In genomic region chr1:36323636-36324321, GRCh38 we compare ENCODE assay signal across 8 cellular contexts. TPM values are rescaled to one million over a fixed set of nuclear protein-coding genes. Genes with fewer than 3 reads are reported as not detected.
DNase-seq lines count a peak whose midpoint lies in the region; ATAC-seq, FAIRE-seq and TF ChIP-seq lines count a peak whose summit lies in the region.

TSS of gene EVA1B (minus strand) at chr1:36323645. CDS start at chr1:36323037, 608 bp downstream.

- H3K9me3 ChIP-seq in Karpas-422 (ENCODE audit: low read length) (no peaks in the 10 kb centered on the region), H1 (ENCODE audit: insufficient read depth in 2 of 2, low read depth in 1 of 2, low read length in 1 of 2) (no peaks in the 10 kb centered on the region)

- DNase-seq in SIG-M5 treated with dmso at 0.1 percent for 504 hours (lab: John Stamatoyannopoulos, UW; ENCODE audit: unreplicated experiment), result peak; percentile 44
- no peak for DNase-seq in SIG-M5 (lab: John Stamatoyannopoulos, UW)
- no peak for DNase-seq in Karpas-422
- peak in 1 of 2 experiments; percentile 79 for DNase-seq in H1 (ENCODE audit: low read depth in 1 of 2, low spot score in 2 of 2)
- DNase-seq in lung microvascular endothelial cell (ENCODE audit: low read depth in 2 of 2), result peak; percentile 87 to 89
- peak; percentile 62 for DNase-seq in stromal cell of bone marrow (ENCODE audit: low read depth)

- no peaks in the 10 kb centered on the region for H3K36me3 ChIP-seq in Karpas-422 (ENCODE audit: insufficient read depth, low read length)
- H3K36me3 ChIP-seq in H1 (ENCODE audit: control insufficient read depth in 2 of 4, insufficient read depth in 4 of 4, low read length in 3 of 4), result no peaks in the 10 kb centered on the region

- CTCF ChIA-PET in H1 (lab: Charles Lee; ENCODE audit: partially characterized antibody), result interaction anchor here (0.7 to 2.8 kb wide), 8 partner anchors 10 to 224 kb away, joined by 3 to 20 read pairs (median 4); partner anchors contain the start of gene SH3D21

- H3K18ac ChIP-seq in H1 (ENCODE audit: extremely low read depth, low read length), result peak within 1 kb of the TSS; percentile 32

- H3K79me2 ChIP-seq in Karpas-422 (ENCODE audit: low read length) (no peaks in the 10 kb centered on the region), H1 (ENCODE audit: control insufficient read depth in 1 of 2, insufficient read depth in 2 of 2, low read length in 2 of 2) (no peaks in the 10 kb centered on the region)

- H3K9me2 ChIP-seq in Karpas-422 (replicated peaks; ENCODE audit: insufficient read depth, low read length), result no peaks in the 10 kb centered on the region

- H2BK5ac ChIP-seq in H1 (ENCODE audit: low read depth, low read length), result no peak within 1 kb of the TSS

- no peak; a peak in 1 of 3 replicates for TF ChIP-seq POLR2A in H1 (IDR thresholded peaks at IDR 0.05; ENCODE audit: control extremely low read depth in 1 of 2, low read depth in 2 of 2, low read length in 2 of 2)

- no peaks in the 10 kb centered on the region for H3K27me3 ChIP-seq in Karpas-422 (ENCODE audit: low read length)
- H3K27me3 ChIP-seq in H1 (replicated peaks in 1 of 4; ENCODE audit: control insufficient read depth in 3 of 4, extremely low read depth in 1 of 4, insufficient read depth in 3 of 4, low read length in 3 of 4), result peaks cover 0 to 39% (median 20%) of the 10 kb centered on the region in 4 experiments; a peak in 5 of 7 replicates

- no peak within 1 kb of the TSS for H4K91ac ChIP-seq in H1 (replicated peaks; ENCODE audit: insufficient read length, low read length)

- H3K9ac ChIP-seq in Karpas-422 (ENCODE audit: low read length) (peak within 1 kb of the TSS; percentile 59), H1 (replicated peaks in 1 of 4; ENCODE audit: extremely low read depth in 1 of 4, low read depth in 3 of 4, low read length in 3 of 4) (peak within 1 kb of the TSS in 3 of 4 experiments; percentile 1 to 71 (median 10); a peak in 4 of 7 replicates)

- no peak for TF ChIP-seq RAD21 in H1 (IDR thresholded peaks at IDR 0.05 in 1 of 2, conservative IDR thresholded peaks at IDR 0.05 in 1 of 2; ENCODE audit: low read depth in 2 of 2, low read length in 2 of 2)

- no peaks in the 10 kb centered on the region for H4K20me1 ChIP-seq in Karpas-422 (ENCODE audit: insufficient read depth, low read depth, low read length)
- H4K20me1 ChIP-seq in H1 (replicated peaks in 1 of 2; ENCODE audit: control insufficient read depth in 1 of 2, insufficient read depth in 2 of 2, low read length in 2 of 2), result no peaks in the 10 kb centered on the region

- peaks cover 30% of the 10 kb centered on the region for H3K23me2 ChIP-seq in H1 (ENCODE audit: low read depth, low read length)

- no peak within 1 kb of the TSS for H2AFZ ChIP-seq in Karpas-422 (ENCODE audit: low read length)
- no peak within 1 kb of the TSS for H2AFZ ChIP-seq in H1 (ENCODE audit: low read length)

- H3K27ac ChIP-seq in Karpas-422 (ENCODE audit: low read length) (no peak within 1 kb of the TSS), H1 (ENCODE audit: low read depth, low read length) (no peak within 1 kb of the TSS)

- H3K14ac ChIP-seq in H1 (ENCODE audit: insufficient read length), result no peak within 1 kb of the TSS

- H3K4me1 ChIP-seq in Karpas-422 (ENCODE audit: low read length) (peaks cover 24% of the 10 kb centered on the region), H1 (replicated peaks in 1 of 4; ENCODE audit: control insufficient read depth in 3 of 4, insufficient read depth in 4 of 4, low read length in 3 of 4) (peaks cover 0 to 28% (median 16%) of the 10 kb centered on the region in 4 experiments; a peak in 6 of 7 replicates)

- H2BK15ac ChIP-seq in H1 (ENCODE audit: low read length), result no peak within 1 kb of the TSS

- H2AK5ac ChIP-seq in H1 (ENCODE audit: low read depth, low read length), result peak within 1 kb of the TSS; percentile 65; the same call in 1 of the 2 replicates

- H3K4me2 ChIP-seq in Karpas-422 (ENCODE audit: low read depth, low read length, poor library complexity, severe bottlenecking), result peak within 1 kb of the TSS; percentile 74
- H3K4me2 ChIP-seq in H1 (ENCODE audit: insufficient read depth in 1 of 2, low read depth in 2 of 2, low read length in 2 of 2), result peak within 1 kb of the TSS; percentile 79 to 89

- ATAC-seq in GM19035 (IDR thresholded peaks at IDR 0.05; ENCODE audit: unreplicated experiment), result no peak

- no peak for TF ChIP-seq EP300 in H1 (IDR thresholded peaks at IDR 0.05; ENCODE audit: borderline replicate concordance in 1 of 2, low read depth in 2 of 2, low read length in 2 of 2)

- no peak within 1 kb of the TSS for H3K4ac ChIP-seq in H1 (replicated peaks; ENCODE audit: insufficient read length, low read depth, low read length)

- peak within 1 kb of the TSS; percentile 13 for H2BK120ac ChIP-seq in H1 (replicated peaks; ENCODE audit: low read depth, low read length)

- no peaks in the 10 kb centered on the region; the same call in 1 of the 2 replicates for H3K79me1 ChIP-seq in H1 (ENCODE audit: low read depth, low read length)

- H3K4me3 ChIP-seq in Karpas-422 (ENCODE audit: low read length), result peak within 1 kb of the TSS; percentile 63; the same call in 1 of the 2 replicates
- peak within 1 kb of the TSS; percentile 84 for H3K4me3 ChIP-seq in WI38 (ENCODE audit: low read depth, low read length)
- peak within 1 kb of the TSS; percentile 27 to 67 (median 49) for H3K4me3 ChIP-seq in H1 (ENCODE audit: extremely low read depth in 1 of 4, insufficient read depth in 2 of 4, low read depth in 3 of 4, low read length in 4 of 4)

- no peak within 1 kb of the TSS for H2BK20ac ChIP-seq in H1 (ENCODE audit: low read length)

- POLR2A ChIA-PET in H1 (lab: Charles Lee; ENCODE audit: partially characterized antibody), result interaction anchor here (0.6 to 9.3 kb wide), 21 partner anchors 8 to 236 kb away, joined by 3 to 130 read pairs (median 4); partner anchors contain the start of genes LSM10, SH3D21, STK40 and TRAPPC3

- H3K23ac ChIP-seq in H1 (ENCODE audit: insufficient read length), result no peak within 1 kb of the TSS

- no peak within 1 kb of the TSS for H4K5ac ChIP-seq in H1 (ENCODE audit: insufficient read length, low read depth, low read length)

- no peak within 1 kb of the TSS for H3K56ac ChIP-seq in H1 (replicated peaks; ENCODE audit: insufficient read length, low read depth, low read length)

- peak within 1 kb of the TSS; percentile 52; the same call in 1 of the 2 replicates for H4K8ac ChIP-seq in H1 (ENCODE audit: extremely low read depth, insufficient read depth, low read length)

- TF ChIP-seq CTCF in WI38 (IDR thresholded peaks at IDR 0.05; ENCODE audit: low read depth, low read length) (no peak), H1 (IDR thresholded peaks at IDR 0.05; ENCODE audit: control extremely low read depth in 1 of 3, insufficient read depth in 1 of 3, low read depth in 1 of 3, low read length in 3 of 3) (no peak)

- WGBS in H1 (ENCODE audit: extremely low coverage in 1 of 2, insufficient coverage in 1 of 2, insufficient read length in 1 of 2, insufficient replicate concordance in 2 of 2, low coverage in 1 of 2, low lambda C conversion rate in 2 of 2, missing lambda C conversion rate in 1 of 2), 2 experiments, result 4% methylated on average over 10 of the region's 35 CpGs; no CpG with 5 or more reads in 1 of the 2 experiments

- H2BK12ac ChIP-seq in H1 (ENCODE audit: low read depth, low read length), result peak within 1 kb of the TSS; percentile 3; the same call in 1 of the 2 replicates

- FAIRE-seq in H1 (lab: Jason Lieb, UNC), result no peak

TF ChIP-seq in H1, 55 proteins besides CTCF, POLR2A, EP300 and RAD21:
- TF ChIP-seq ZNF274 (IDR thresholded peaks at IDR 0.05; ENCODE audit: borderline replicate concordance, extremely low read depth, low read length), result no peak
- TF ChIP-seq JUND (IDR thresholded peaks at IDR 0.05; ENCODE audit: low read length), result no peak
- peak in 1 of 2 experiments; percentile 45; a peak in 1 of 4 replicates for TF ChIP-seq HDAC2 (IDR thresholded peaks at IDR 0.05; ENCODE audit: borderline replicate concordance in 1 of 2, low read depth in 2 of 2, low read length in 2 of 2)
- peak; percentile 18 for TF ChIP-seq EZH2 (IDR thresholded peaks at IDR 0.05; ENCODE audit: low read depth, low read length, severe bottlenecking)
- TF ChIP-seq KDM1A (IDR thresholded peaks at IDR 0.05; ENCODE audit: borderline replicate concordance, low read length), result peak; percentile 87; the same call in 1 of the 2 replicates
- no peak for TF ChIP-seq ATF3 (IDR thresholded peaks at IDR 0.05; ENCODE audit: insufficient read depth, low read depth, low read length)
- TF ChIP-seq BCL11A (IDR thresholded peaks at IDR 0.05; ENCODE audit: low read depth in 2 of 2, low read length in 2 of 2), result no peak
- TF ChIP-seq SIN3A (conservative IDR thresholded peaks at IDR 0.05 in 1 of 2, IDR thresholded peaks at IDR 0.05 in 1 of 2; ENCODE audit: low read depth in 1 of 2, low read length in 2 of 2), result peak in 1 of 2 experiments; percentile 33; a peak in 1 of 4 replicates

RNA-seq across cellular contexts. Expression of gene EVA1B, which starts in this region (rescaled TPM):
- 0.75 and 7.1 TPM in 2 replicates for total RNA-seq in Karpas-422 (2014; rRNA removed; shearing (Covaris generic); ENCODE audit: low replicate concordance)
- 10.0 and 10.3 TPM in 2 replicates for total RNA-seq in H1 (2021; fragmentation: NEBNext Ultra II Directional; extraction: Animal tissue kit (Norgen Biotek cat#: 25700))
- 19.9 and 23.8 TPM in 2 replicates for polyA plus RNA-seq in H1 (2011; rRNA removed)
- polyA plus RNA-seq in H1 (2011; cell fraction: cytosol; rRNA removed), result 13.1 TPM
- polyA plus RNA-seq in H1 (2011; cell fraction: nucleus; rRNA removed), result 14.2 TPM
- 5.2 to 15.9 TPM (median 12.6 TPM) in 4 replicates for polyA plus RNA-seq in H1 (2012, experiment 1 of 2)
- 12.2 TPM for polyA plus RNA-seq in H1 (2012, experiment 2 of 2)
- 19.7 TPM for polyA plus RNA-seq in H1 (2013, experiment 1 of 2)
- polyA plus RNA-seq in H1 (2013, experiment 2 of 2), result 24.7 TPM
- 0.47 TPM in 1 of 2 replicates, not detected in the other for polyA minus RNA-seq in H1 (2011; rRNA and poly(A)+ RNA removed)
- polyA minus RNA-seq in H1 (2011; cell fraction: cytosol; rRNA and poly(A)+ RNA removed), result 5.9 TPM
- polyA minus RNA-seq in H1 (2011; cell fraction: nucleus; rRNA and poly(A)+ RNA removed), result 3.5 TPM
- 96.3 and 109 TPM in 2 replicates for total RNA-seq in lung microvascular endothelial cell

Comparison
In these comparisons a context has a peak if more than half of its experiments do, and no peak if none do; other contexts are left out.
1. DNase-seq: peak in SIG-M5 treated with dmso at 0.1 percent for 504 hours (single experiment), lung microvascular endothelial cell (2 of 2) and stromal cell of bone marrow (single experiment); none in SIG-M5 (single experiment) and Karpas-422 (single experiment).
2. Peak in every context shown above with its lines, with median percentiles within 50 percentile points of each other: H3K4me3 ChIP-seq.